17 cellular contexts compared by ENCODE assay signal in the genomic region with DNA sequence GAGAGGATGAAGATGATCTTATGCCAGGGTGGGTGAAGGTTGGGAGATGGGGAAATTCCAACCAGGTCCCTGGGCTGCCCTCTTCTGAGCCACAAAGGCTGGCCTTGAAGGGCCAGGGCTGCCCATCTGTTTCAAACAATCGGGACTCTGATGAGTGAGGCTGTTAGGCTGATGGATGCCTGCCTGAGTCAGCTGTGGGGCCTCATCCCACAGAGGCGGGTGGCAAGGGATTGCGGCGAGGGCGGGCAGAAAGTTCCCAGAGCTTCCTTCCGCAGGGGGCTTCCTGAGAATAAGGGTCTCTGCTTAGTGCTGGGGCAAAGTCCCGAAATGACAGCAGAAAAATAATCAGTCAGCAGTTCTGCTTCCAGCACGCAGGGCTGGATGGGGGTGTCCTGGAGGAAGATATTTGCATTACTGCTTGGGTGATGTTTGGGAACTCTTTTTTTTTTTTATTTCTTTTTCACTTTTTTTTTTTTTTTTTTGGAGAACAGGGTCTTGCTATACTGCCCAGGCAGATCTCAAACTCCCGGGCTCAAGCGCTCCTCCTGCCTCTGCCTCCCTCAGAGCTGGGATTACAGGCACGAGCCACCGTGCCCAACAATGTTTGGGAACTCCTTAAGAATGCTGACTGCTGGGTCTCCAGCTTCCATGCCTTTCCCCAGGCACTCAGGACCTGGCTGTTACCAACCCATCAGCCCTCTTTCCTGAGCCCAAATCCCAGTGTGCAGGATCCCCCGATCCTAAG. TPM values are rescaled to one million over a fixed set of nuclear protein-coding genes. Genes with fewer than 3 reads are reported as not detected.
DNase-seq lines count a peak whose midpoint lies in the region; TF ChIP-seq lines count a peak whose summit lies in the region.
"Had no signal": no experiment of that assay in that cellular context is flagged by ENCODE, and none has a peak within 500 bp of the region (broad histone marks: within the 10 kb centered on the region; RNA-seq: fewer than 3 reads in every experiment).

No MANE protein-coding gene starts in this region.

- no peaks in the 10 kb centered on the region for H4K20me1 ChIP-seq in mammary epithelial cell (ENCODE audit: insufficient read depth, low read length)

- no peaks in the 10 kb centered on the region for H3K27me3 ChIP-seq in breast epithelium
- H3K27me3 ChIP-seq in mammary epithelial cell (ENCODE audit: insufficient read depth, low read length), result no peaks in the 10 kb centered on the region
- no peaks in the 10 kb centered on the region for H3K27me3 ChIP-seq in dorsolateral prefrontal cortex
- H3K27me3 ChIP-seq: ascending aorta had no signal

- no peak for TF ChIP-seq POLR2A in breast epithelium (IDR thresholded peaks at IDR 0.05)

- CTCF ChIA-PET in mammary epithelial cell (lab: Charles Lee; ENCODE audit: low non-redundant PET), result no interaction called here

- H3K4me1 ChIP-seq in breast epithelium (peaks cover 28 to 36% of the 10 kb centered on the region in 2 donors), mammary epithelial cell (ENCODE audit: insufficient read depth, low read length) (peaks cover 33% of the 10 kb centered on the region)

- H3K36me3 ChIP-seq in breast epithelium (no peaks in the 10 kb centered on the region), mammary epithelial cell (ENCODE audit: insufficient read depth, low read length) (peaks cover 5% of the 10 kb centered on the region)

- H3K4me3 ChIP-seq in breast epithelium (no peak overlapping the region), mammary epithelial cell (replicated peaks in 1 of 3; ENCODE audit: insufficient read depth in 1 of 3, low read depth in 2 of 3, low read length in 3 of 3) (no peak overlapping the region), dorsolateral prefrontal cortex (peak overlapping the region in 8 of 59 donors; percentile 3 to 28 (median 18))
- H3K4me3 ChIP-seq: ascending aorta, mucosa of descending colon had no signal

- in situ Hi-C loops in mammary epithelial cell (cut with MboI; ENCODE audit: low sequenced_read_pairs in 2 of 2), result no loop called here

- DNase-seq in breast epithelium (ENCODE audit: low spot score in 2 of 2) (no peak), mammary epithelial cell (no peak), dorsolateral prefrontal cortex (peak in 8 of 10 donors; percentile 53 to 82 (median 74)), myocyte (ENCODE audit: low read depth) (peak; percentile 94), retina (no peak), kidney glomerular epithelial cell (lab: John Stamatoyannopoulos, UW) (no peak), HT-29 (ENCODE audit: low spot score) (no peak)
- DNase-seq in stimulated activated CD4-positive, alpha-beta T cell treated with anti-CD3 and anti-CD28 coated beads, Interleukin-4, amount 100 ng/mL, for 24 hours, result no peak
- DNase-seq: activated B cell treated with CpG ODN at 0.5 μM for 24 hours; activated CD8-positive, alpha-beta memory T cell treated with anti-CD3 and anti-CD28 coated beads, Interleukin-2, amount 50 U/mL, for 48 hours; DMS 273 treated with DMSO at 0.1 percent for 48 hours; KG1; mucosa of descending colon; NCI-H2029 treated with DMSO at 0.1 percent for 48 hours; NK-92 treated with Interleukin-12 subunit alpha and Interleukin-12 subunit beta, amount 100 ng/mL, for 24 hours; SK-N-SH had no signal

- H3K79me2 ChIP-seq in mammary epithelial cell (ENCODE audit: insufficient read depth, low read length), result peaks cover 96% of the 10 kb centered on the region

- H3K9me3 ChIP-seq in breast epithelium (no peaks in the 10 kb centered on the region), mammary epithelial cell (replicated peaks; ENCODE audit: insufficient read depth, low read length) (no peaks in the 10 kb centered on the region)
- H3K9me3 ChIP-seq: ascending aorta, mucosa of descending colon, SK-N-SH had no signal

- TF ChIP-seq CTCF in breast epithelium (IDR thresholded peaks at IDR 0.05) (peak in 1 of 3 donors; percentile 10), mammary epithelial cell (conservative IDR thresholded peaks at IDR 0.05 in 1 of 2, IDR thresholded peaks at IDR 0.05 in 1 of 2; ENCODE audit: extremely low read depth in 1 of 2, insufficient read depth in 1 of 2, low read depth in 1 of 2, low read length in 2 of 2) (no peak), dorsolateral prefrontal cortex (IDR thresholded peaks at IDR 0.05 in 54 of 56, conservative IDR thresholded peaks at IDR 0.05 in 2 of 56; ENCODE audit: low read depth in 1 of 56, partially characterized antibody in 56 of 56) (peak in 21 of 56 donors; percentile 5 to 42 (median 21))

- WGBS in mammary epithelial cell (ENCODE audit: low coverage, missing lambda C conversion rate), result 92% methylated on average over 11 of the region's 13 CpGs

- dilution Hi-C loops in mammary epithelial cell (cut with HindIII; ENCODE audit: low sequenced_read_pairs), result no loop called here

- no TSS peak for BruUV-seq in mammary epithelial cell (replicated peaks; lab: Mats Ljungman, UMichigan)

- intact Hi-C loops in breast epithelium (cut with DNase I; ENCODE audit: low total_unique reads) (loop anchor here (10.0 kb wide), 1 partner anchor 269 kb away; no protein-coding TSS in a partner anchor), mammary epithelial cell (cut with micrococcal nuclease) (no loop called here), dorsolateral prefrontal cortex (cut with DNase I) (no loop called here)

- H2AFZ ChIP-seq in mammary epithelial cell (ENCODE audit: low read depth, low read length), result no peak overlapping the region

- H3K27ac ChIP-seq in breast epithelium (peak overlapping the region; percentile 20 to 29), mammary epithelial cell (ENCODE audit: insufficient read depth, low read depth, low read length) (no peak overlapping the region), dorsolateral prefrontal cortex (peak overlapping the region in 55 of 59 donors; percentile 15 to 92 (median 76))
- H3K27ac ChIP-seq: ascending aorta had no signal

- H3K9ac ChIP-seq in mammary epithelial cell (ENCODE audit: insufficient read depth, low read length), result no peak overlapping the region
- H3K9ac ChIP-seq: SK-N-SH had no signal

- H3K4me2 ChIP-seq in mammary epithelial cell (ENCODE audit: insufficient read depth, low read depth, low read length), result no peak overlapping the region
- H3K4me2 ChIP-seq: SK-N-SH had no signal

RNA-seq across cellular contexts. Expression of a gene that starts 14.1 kb away (rescaled TPM):
- total RNA-seq in breast epithelium (10 to 100 TPM; 25.6 to 52.5 (median 33.8) TPM), mammary epithelial cell (100 to 1,000 TPM in 1 of 2 donors, 10 to 100 TPM in 1; 80.5 to 149 TPM), dorsolateral prefrontal cortex (10 to 100 TPM; 34.0 to 85.4 (median 48.4) TPM), myocyte (179 and 258 TPM in 2 replicates)
- 84.9 TPM for polyA plus RNA-seq in mammary epithelial cell
- polyA minus RNA-seq in mammary epithelial cell, result 55.7 TPM
- 164 TPM for polyA plus RNA-seq in myocyte (2012)
- total RNA-seq in HT-29 (2014; rRNA removed; shearing (Covaris generic)), result 43.5 and 55.5 TPM in 2 replicates

RNA-seq across cellular contexts. Expression of a gene that starts 16.2 kb away (rescaled TPM):
- total RNA-seq in breast epithelium (1 to 10 TPM; 6.3 to 8.2 (median 7.9) TPM), mammary epithelial cell (10 to 100 TPM in 1 of 2 donors, 1 to 10 TPM in 1; 4.0 to 30.0 TPM), dorsolateral prefrontal cortex (10 to 100 TPM in 102 of 120 experiments, 1 to 10 TPM in 18; 6.7 to 22.2 (median 13.1) TPM), myocyte (3.1 TPM in 2 replicates)
- 24.4 TPM for polyA plus RNA-seq in mammary epithelial cell
- polyA minus RNA-seq in mammary epithelial cell, result 16.8 TPM
- polyA plus RNA-seq in myocyte (2012), result 3.3 TPM
- total RNA-seq in HT-29 (2014; rRNA removed; shearing (Covaris generic)), result 49.7 and 63.7 TPM in 2 replicates

RNA-seq across cellular contexts. Expression of a gene that starts 42.8 kb away (rescaled TPM):
- total RNA-seq in breast epithelium (1 to 10 TPM; 6.1 to 7.7 (median 7.5) TPM), mammary epithelial cell (10 to 100 TPM in 1 of 2 donors, 1 to 10 TPM in 1; 4.3 to 12.5 TPM), dorsolateral prefrontal cortex (10 to 100 TPM; 18.9 to 61.6 (median 32.9) TPM), myocyte (2.2 and 2.7 TPM in 2 replicates)
- polyA plus RNA-seq in mammary epithelial cell, result 5.5 TPM
- 2.0 TPM for polyA minus RNA-seq in mammary epithelial cell
- 12.6 TPM for polyA plus RNA-seq in myocyte (2012)
- 9.4 and 18.6 TPM in 2 replicates for total RNA-seq in HT-29 (2014; rRNA removed; shearing (Covaris generic))

RNA-seq across cellular contexts. Expression of a gene that starts 47.6 kb away (rescaled TPM):
- total RNA-seq in breast epithelium, result 10 to 100 TPM in 2 of 3 donors, 1 to 10 TPM in 1; 1.6 to 51.4 (median 25.9) TPM
- 10 to 100 TPM; 26.7 to 52.8 TPM for total RNA-seq in mammary epithelial cell
- 55.0 TPM for polyA plus RNA-seq in mammary epithelial cell
- polyA minus RNA-seq in mammary epithelial cell, result 40.1 TPM
- total RNA-seq in dorsolateral prefrontal cortex, result 10 to 100 TPM in 2 of 120 experiments, 1 to 10 TPM in 115, under 1 TPM in 3; 0.51 to 10.8 (median 3.9) TPM
- 3.1 and 4.5 TPM in 2 replicates for total RNA-seq in myocyte
- 3.7 TPM for polyA plus RNA-seq in myocyte (2012)
- 69.6 and 74.4 TPM in 2 replicates for total RNA-seq in HT-29 (2014; rRNA removed; shearing (Covaris generic))

Comparison
In these comparisons a context has a peak if more than half of its experiments do, and no peak if none do; other contexts are left out.
1. DNase-seq: peak in dorsolateral prefrontal cortex (8 of 10) and myocyte (single experiment); none in breast epithelium (0 of 2), mammary epithelial cell (single experiment), retina (single experiment), kidney glomerular epithelial cell (single experiment), stimulated activated CD4-positive, alpha-beta T cell treated with anti-CD3 and anti-CD28 coated beads, Interleukin-4, amount 100 ng/mL, for 24 hours (single experiment) and HT-29 (single experiment).